Comparison of ENCODE assay signal across 5 cellular contexts in the genomic region with DNA sequence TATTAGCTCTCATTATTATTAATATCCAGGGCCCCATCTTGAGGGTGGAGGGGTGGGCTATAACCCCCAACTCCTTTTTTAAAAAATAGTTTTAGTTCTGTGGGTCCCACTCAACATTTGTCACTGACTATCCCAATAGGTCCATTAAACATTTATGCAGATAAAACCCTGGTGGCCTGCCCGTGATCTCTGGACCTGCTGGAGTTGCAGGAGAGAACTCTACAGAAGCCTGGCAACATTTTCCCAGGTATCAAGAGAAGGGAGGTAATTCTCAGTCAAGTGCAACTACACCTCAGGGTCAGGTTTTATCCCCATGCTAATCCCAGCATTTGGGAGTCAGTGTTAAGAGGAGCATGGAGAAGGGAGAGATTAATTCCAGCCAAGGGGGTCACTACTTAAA.
"Had no signal": no experiment of that assay in that cellular context is flagged by ENCODE, and none has a peak within 500 bp of the region (broad histone marks: within the 10 kb centered on the region; RNA-seq: fewer than 3 reads in every experiment).

No MANE protein-coding gene starts in this region.

- ATAC-seq: HepG2, K562 had no signal

- DNase-seq: IMR-90, KBM-7, KG1 had no signal
